8 cellular contexts compared by ENCODE assay signal in genomic region chr7:56106108-56107073, GRCh38. TPM values are rescaled to one million over a fixed set of nuclear protein-coding genes. Genes with fewer than 3 reads are reported as not detected.
A peak's percentile ranks its signal among the peaks of the same experiment; 100 is the strongest.
DNase-seq lines count a peak whose midpoint lies in the region; ATAC-seq and TF ChIP-seq lines count a peak whose summit lies in the region.

CHCHD2 (minus strand) TSS chr7:56106476; CDS start chr7:56106413, 63 bp downstream.

- peaks cover 26 to 38% of the 10 kb centered on the region in 2 donors for H3K36me3 Mint-ChIP-seq in CD14-positive monocyte

- TF ChIP-seq CTCF in CD14-positive monocyte (IDR thresholded peaks at IDR 0.05) (no peak), lower leg skin (IDR thresholded peaks at IDR 0.05) (no peak)

- peak in 1 of 2 donors; percentile 82 for TF ChIP-seq POLR2A in lower leg skin (IDR thresholded peaks at IDR 0.05)

- peak within 1 kb of the TSS; percentile 96 to 99 (median 98) for H3K27ac Mint-ChIP-seq in CD14-positive monocyte

- peak within 1 kb of the TSS; percentile 95 to 99 for H3K4me3 Mint-ChIP-seq in CD14-positive monocyte

- DNase-seq in CD14-positive monocyte (ENCODE audit: low spot score) (peak; percentile 97), NCI-H774 (lab: John Stamatoyannopoulos, UW) (peak; percentile 99), dedifferentiated amniotic fluid mesenchymal stem cell (ENCODE audit: extremely low spot score) (peak; percentile 99), lower leg skin (ENCODE audit: low spot score in 2 of 2) (peak; percentile 97 to 99)
- DNase-seq in activated CD4-positive, alpha-beta T cell treated with anti-CD3 and anti-CD28 coated beads, Interleukin-2, amount 50 U/mL, for 24 hours (ENCODE audit: low read depth in 1 of 2, low spot score in 1 of 2) = peak; percentile 70 to 93
- peak; percentile 79 to 92 for DNase-seq in stimulated activated CD4-positive, alpha-beta T cell treated with anti-CD3 and anti-CD28 coated beads, Interleukin-4, amount 100 ng/mL, for 48 hours (ENCODE audit: low read depth in 2 of 2)

- peaks cover 25% of the 10 kb centered on the region for H3K4me1 Mint-ChIP-seq in CD14-positive monocyte

- peak within 1 kb of the TSS; percentile 97 for H3K4me3 ChIP-seq in lower leg skin (ENCODE audit: low read depth, poor library complexity, severe bottlenecking)

- ATAC-seq in GM19397 (IDR thresholded peaks at IDR 0.05; ENCODE audit: unreplicated experiment) = peak; percentile 100
- peak; percentile 99 for ATAC-seq in HG03571 (IDR thresholded peaks at IDR 0.05; ENCODE audit: unreplicated experiment)

- H3K9me3 Mint-ChIP-seq in CD14-positive monocyte = peaks cover 10 to 24% (median 18%) of the 10 kb centered on the region in 7 donors

- peaks cover 0 to 9% (median 2%) of the 10 kb centered on the region in 3 donors for H3K27me3 Mint-ChIP-seq in CD14-positive monocyte (ENCODE audit: low read depth in 3 of 3)

- intact Hi-C loops in CD14-positive monocyte (cut with micrococcal nuclease) (loop anchor here (1.0 to 10.0 kb wide), 4 partner anchors 44 to 1342 kb away; partner anchors contain the start of genes LANCL2 (in 2 of the 2), NIPSNAP2 (in 1 of the 2) and SUMF2 (in 1 of the 2)), lower leg skin (cut with DNase I; ENCODE audit: low total_unique reads) (no loop called here)

- 2% methylated on average over 54 to 55 of the region's 57 CpGs for WGBS in lower leg skin, 2 donors

RNA-seq across cellular contexts. Expression of gene CHCHD2, which starts in this region (rescaled TPM):
- 100 to 1,000 TPM; 412 to 500 TPM for polyA plus RNA-seq in CD14-positive monocyte
- 100 to 1,000 TPM; 214 to 287 (median 259) TPM for total RNA-seq in lower leg skin

Comparison
In these comparisons a context has a peak if more than half of its experiments do, and no peak if none do; other contexts are left out.
1. Peak in every context shown above with its lines: DNase-seq, ATAC-seq and H3K4me3 ChIP-seq.